ENCODE assay signal across 7 cellular contexts in genomic region chr21:33266784-33267135, GRCh38. TPM values are rescaled to one million over a fixed set of nuclear protein-coding genes. Genes with fewer than 3 reads are reported as not detected.
A peak's percentile ranks its signal among the peaks of the same experiment; 100 is the strongest.
DNase-seq lines count a peak whose midpoint lies in the region; ATAC-seq, FAIRE-seq and TF ChIP-seq lines count a peak whose summit lies in the region.

No MANE protein-coding gene starts in this region.

- H2BK120ac ChIP-seq in H1 (replicated peaks; ENCODE audit: low read depth, low read length) = no peak overlapping the region

- DNase-seq in H54 (ENCODE audit: insufficient read length, low spot score) = peak; percentile 33
- DNase-seq in T-helper 17 cell = peak in 1 of 3 donors; percentile 19
- DNase-seq in H1 (ENCODE audit: low read depth in 1 of 2, low spot score in 2 of 2) = no peak
- no peak for DNase-seq in NCI-H82 (lab: John Stamatoyannopoulos, UW)
- DNase-seq in NCI-H446 (lab: John Stamatoyannopoulos, UW) = no peak

- H3K4me1 Mint-ChIP-seq in T-helper 17 cell (peaks cover 39% of the 10 kb centered on the region), nephron (peaks cover 35% of the 10 kb centered on the region)

- no peaks in the 10 kb centered on the region for H3K79me2 ChIP-seq in H1 (ENCODE audit: control insufficient read depth in 1 of 2, insufficient read depth in 2 of 2, low read length in 2 of 2)

- H2BK12ac ChIP-seq in H1 (ENCODE audit: low read depth, low read length) = no peak overlapping the region

- TF ChIP-seq CTCF in H1 (IDR thresholded peaks at IDR 0.05; ENCODE audit: control extremely low read depth in 1 of 3, insufficient read depth in 1 of 3, low read depth in 1 of 3, low read length in 3 of 3) (no peak), nephron (IDR thresholded peaks at IDR 0.05; ENCODE audit: unreplicated experiment in 3 of 3) (no peak)

- H3K79me1 ChIP-seq in H1 (ENCODE audit: low read depth, low read length) = no peaks in the 10 kb centered on the region

- TF ChIP-seq RAD21 in H1 (IDR thresholded peaks at IDR 0.05 in 1 of 2, conservative IDR thresholded peaks at IDR 0.05 in 1 of 2; ENCODE audit: low read depth in 2 of 2, low read length in 2 of 2) = no peak

- H3K14ac ChIP-seq in H1 (ENCODE audit: insufficient read length) = no peak overlapping the region

- no peak for FAIRE-seq in H54 (lab: Jason Lieb, UNC)
- FAIRE-seq in H1 (lab: Jason Lieb, UNC) = no peak

- H3K9me3 ChIP-seq in T-helper 17 cell (ENCODE audit: control insufficient read depth, low read length, poor library complexity, severe bottlenecking) = no peaks in the 10 kb centered on the region
- no peaks in the 10 kb centered on the region for H3K9me3 ChIP-seq in H1 (ENCODE audit: insufficient read depth in 2 of 2, low read depth in 1 of 2, low read length in 1 of 2)

- H3K56ac ChIP-seq in H1 (replicated peaks; ENCODE audit: insufficient read length, low read depth, low read length) = no peak overlapping the region

- no peak overlapping the region for H2BK20ac ChIP-seq in H1 (ENCODE audit: low read length)

- 37% methylated on average over 8 of the region's 8 CpGs; no CpG with 5 or more reads in 1 of the 2 experiments for WGBS in H1 (ENCODE audit: extremely low coverage in 1 of 2, insufficient coverage in 1 of 2, insufficient read length in 1 of 2, insufficient replicate concordance in 2 of 2, low coverage in 1 of 2, low lambda C conversion rate in 2 of 2, missing lambda C conversion rate in 1 of 2), 2 experiments

- H4K20me1 ChIP-seq in H1 (replicated peaks in 1 of 2; ENCODE audit: control insufficient read depth in 1 of 2, insufficient read depth in 2 of 2, low read length in 2 of 2) = peaks cover 0 to 5% of the 10 kb centered on the region in 2 experiments

- H3K4me3 ChIP-seq in H1 (ENCODE audit: extremely low read depth in 1 of 4, insufficient read depth in 2 of 4, low read depth in 3 of 4, low read length in 4 of 4) = peak overlapping the region; percentile 49 to 67 (median 60)

- no peak overlapping the region for H4K8ac ChIP-seq in H1 (ENCODE audit: extremely low read depth, insufficient read depth, low read length)

- CTCF ChIA-PET in H1 (lab: Charles Lee; ENCODE audit: partially characterized antibody) = interaction anchor here (0.6 to 1.7 kb wide), 6 partner anchors 14 to 95 kb away, joined by 3 to 9 read pairs (median 4); no protein-coding TSS in a partner anchor

- H3K27ac ChIP-seq in H1 (ENCODE audit: low read depth, low read length) = no peak overlapping the region

- H2AK5ac ChIP-seq in H1 (ENCODE audit: low read depth, low read length) = no peak overlapping the region

- peak; percentile 20 for ATAC-seq in T-helper 17 cell
- ATAC-seq in HG02938 (IDR thresholded peaks at IDR 0.05; ENCODE audit: unreplicated experiment) = no peak

- H3K36me3 Mint-ChIP-seq in T-helper 17 cell (ENCODE audit: low read depth) = peaks cover 8% of the 10 kb centered on the region
- H3K36me3 Mint-ChIP-seq in nephron (ENCODE audit: low read depth) = peaks cover 23% of the 10 kb centered on the region

- H3K23ac ChIP-seq in H1 (ENCODE audit: insufficient read length) = no peak overlapping the region

- H3K9me3 Mint-ChIP-seq in nephron = no peaks in the 10 kb centered on the region

- H4K5ac ChIP-seq in H1 (ENCODE audit: insufficient read length, low read depth, low read length) = no peak overlapping the region

- H3K27me3 Mint-ChIP-seq in T-helper 17 cell (no peaks in the 10 kb centered on the region), nephron (ENCODE audit: low read depth) (no peaks in the 10 kb centered on the region)

- no peaks in the 10 kb centered on the region; a peak in 1 of 7 replicates for H3K27me3 ChIP-seq in H1 (replicated peaks in 1 of 4; ENCODE audit: control insufficient read depth in 3 of 4, extremely low read depth in 1 of 4, insufficient read depth in 3 of 4, low read length in 3 of 4)

- TF ChIP-seq POLR2A in H54 (IDR thresholded peaks at IDR 0.05; ENCODE audit: low read depth, low read length) (0 out of 2 replicates have a peak, but pooled peaks have one; percentile 7), H1 (IDR thresholded peaks at IDR 0.05; ENCODE audit: control extremely low read depth in 1 of 2, low read depth in 2 of 2, low read length in 2 of 2) (no peak)

- TF ChIP-seq EP300 in H1 (IDR thresholded peaks at IDR 0.05; ENCODE audit: borderline replicate concordance in 1 of 2, low read depth in 2 of 2, low read length in 2 of 2) = no peak

- peak overlapping the region in 1 of 4 experiments; percentile 4; a peak in 2 of 7 replicates for H3K9ac ChIP-seq in H1 (replicated peaks in 1 of 4; ENCODE audit: extremely low read depth in 1 of 4, low read depth in 3 of 4, low read length in 3 of 4)

- H3K27ac Mint-ChIP-seq in T-helper 17 cell (peak overlapping the region; percentile 97), nephron (peak overlapping the region; percentile 72 to 94 (median 91))

- no peak overlapping the region for H2BK15ac ChIP-seq in H1 (ENCODE audit: low read length)

- H3K4me3 Mint-ChIP-seq in T-helper 17 cell = peak overlapping the region; percentile 98
- peak overlapping the region; percentile 92 to 93 (median 93) for H3K4me3 Mint-ChIP-seq in nephron

- H3K4ac ChIP-seq in H1 (replicated peaks; ENCODE audit: insufficient read length, low read depth, low read length) = no peak overlapping the region

- no peak overlapping the region for H2AFZ ChIP-seq in H1 (ENCODE audit: low read length)

- H3K4me2 ChIP-seq in H1 (ENCODE audit: insufficient read depth in 1 of 2, low read depth in 2 of 2, low read length in 2 of 2) = peak overlapping the region; percentile 68 to 71

- H3K4me1 ChIP-seq in H1 (replicated peaks in 1 of 4; ENCODE audit: control insufficient read depth in 3 of 4, insufficient read depth in 4 of 4, low read length in 3 of 4) = peaks cover 0 to 4% (median under 1%) of the 10 kb centered on the region in 4 experiments; a peak in 3 of 7 replicates

- H3K23me2 ChIP-seq in H1 (ENCODE audit: low read depth, low read length) = peaks cover 7% of the 10 kb centered on the region; the same call in 1 of the 2 replicates

- peaks cover 0 to 7% (median 2%) of the 10 kb centered on the region in 4 experiments; a peak in 1 of 8 replicates for H3K36me3 ChIP-seq in H1 (ENCODE audit: control insufficient read depth in 2 of 4, insufficient read depth in 4 of 4, low read length in 3 of 4)

- POLR2A ChIA-PET in H1 (lab: Charles Lee; ENCODE audit: partially characterized antibody) = interaction anchor here (0.6 to 2.5 kb wide), 8 partner anchors 12 to 277 kb away, joined by 3 to 6 read pairs (median 4); partner anchors contain the start of gene IFNAR1

- no peak overlapping the region for H3K18ac ChIP-seq in H1 (ENCODE audit: extremely low read depth, low read length)

- no peak overlapping the region for H4K91ac ChIP-seq in H1 (replicated peaks; ENCODE audit: insufficient read length, low read length)

- H2BK5ac ChIP-seq in H1 (ENCODE audit: low read depth, low read length) = no peak overlapping the region

TF ChIP-seq in H1, 55 proteins besides CTCF, POLR2A, EP300 and RAD21:
- no peak for TF ChIP-seq BACH1 (IDR thresholded peaks at IDR 0.05; ENCODE audit: low read length)
- TF ChIP-seq MAFK (IDR thresholded peaks at IDR 0.05; ENCODE audit: low read depth, low read length) = no peak
- TF ChIP-seq POU5F1 (IDR thresholded peaks at IDR 0.05; ENCODE audit: low read depth, low read length) = no peak
- no peak for TF ChIP-seq CHD1 (IDR thresholded peaks at IDR 0.05; ENCODE audit: low read depth, low read length)

RNA-seq across cellular contexts. Expression of gene IL10RB, which starts 0.6 kb away (rescaled TPM):
- total RNA-seq in T-helper 17 cell = 10 to 100 TPM; 17.0 to 18.9 TPM
- total RNA-seq in H1 (2021; fragmentation: NEBNext Ultra II Directional; extraction: Animal tissue kit (Norgen Biotek cat#: 25700)) = 2.5 and 3.2 TPM in 2 replicates
- polyA plus RNA-seq in H1 (2011; rRNA removed) = 2.7 and 2.9 TPM in 2 replicates
- polyA plus RNA-seq in H1 (2011; cell fraction: cytosol; rRNA removed) = 4.7 TPM
- 2.4 TPM for polyA plus RNA-seq in H1 (2011; cell fraction: nucleus; rRNA removed)
- polyA plus RNA-seq in H1 (2012, experiment 1 of 2) = 2.2 to 3.1 TPM (median 2.6 TPM) in 4 replicates
- 1.8 TPM for polyA plus RNA-seq in H1 (2012, experiment 2 of 2)
- polyA plus RNA-seq in H1 (2013, experiment 1 of 2) = 4.1 TPM
- polyA plus RNA-seq in H1 (2013, experiment 2 of 2) = 4.9 TPM
- 4.1 and 4.5 TPM in 2 replicates for polyA minus RNA-seq in H1 (2011; rRNA and poly(A)+ RNA removed)
- polyA minus RNA-seq in H1 (2011; cell fraction: cytosol; rRNA and poly(A)+ RNA removed) = 4.0 TPM
- polyA minus RNA-seq in H1 (2011; cell fraction: nucleus; rRNA and poly(A)+ RNA removed) = 3.9 TPM

RNA-seq across cellular contexts. Expression of gene IFNAR2, which starts 37.0 kb away (rescaled TPM):
- total RNA-seq in T-helper 17 cell = 10 to 100 TPM; 40.5 to 48.1 TPM
- total RNA-seq in H1 (2021; fragmentation: NEBNext Ultra II Directional; extraction: Animal tissue kit (Norgen Biotek cat#: 25700)) = 13.9 and 16.1 TPM in 2 replicates
- 8.6 and 12.2 TPM in 2 replicates for polyA plus RNA-seq in H1 (2011; rRNA removed)
- 14.1 TPM for polyA plus RNA-seq in H1 (2011; cell fraction: cytosol; rRNA removed)
- polyA plus RNA-seq in H1 (2011; cell fraction: nucleus; rRNA removed) = 6.2 TPM
- polyA plus RNA-seq in H1 (2012, experiment 1 of 2) = 10.8 to 14.6 TPM (median 13.2 TPM) in 4 replicates
- polyA plus RNA-seq in H1 (2012, experiment 2 of 2) = 8.6 TPM
- polyA plus RNA-seq in H1 (2013, experiment 1 of 2) = 15.5 TPM
- 16.9 TPM for polyA plus RNA-seq in H1 (2013, experiment 2 of 2)
- 17.5 and 23.9 TPM in 2 replicates for polyA minus RNA-seq in H1 (2011; rRNA and poly(A)+ RNA removed)
- polyA minus RNA-seq in H1 (2011; cell fraction: cytosol; rRNA and poly(A)+ RNA removed) = 7.1 TPM
- 13.3 TPM for polyA minus RNA-seq in H1 (2011; cell fraction: nucleus; rRNA and poly(A)+ RNA removed)

RNA-seq across cellular contexts. Expression of gene IFNAR1, which starts 58.0 kb away (rescaled TPM):
- total RNA-seq in T-helper 17 cell = 10 to 100 TPM; 16.6 to 27.6 TPM
- 13.4 and 17.1 TPM in 2 replicates for total RNA-seq in H1 (2021; fragmentation: NEBNext Ultra II Directional; extraction: Animal tissue kit (Norgen Biotek cat#: 25700))
- polyA plus RNA-seq in H1 (2011; rRNA removed) = 3.1 and 3.4 TPM in 2 replicates
- polyA plus RNA-seq in H1 (2011; cell fraction: cytosol; rRNA removed) = 4.4 TPM
- 1.7 TPM for polyA plus RNA-seq in H1 (2011; cell fraction: nucleus; rRNA removed)
- 6.9 to 14.0 TPM (median 10.4 TPM) in 4 replicates for polyA plus RNA-seq in H1 (2012, experiment 1 of 2)
- 0.98 TPM for polyA plus RNA-seq in H1 (2012, experiment 2 of 2)
- 10.5 TPM for polyA plus RNA-seq in H1 (2013, experiment 1 of 2)
- 13.5 TPM for polyA plus RNA-seq in H1 (2013, experiment 2 of 2)
- polyA minus RNA-seq in H1 (2011; rRNA and poly(A)+ RNA removed) = 5.3 and 6.1 TPM in 2 replicates
- 3.2 TPM for polyA minus RNA-seq in H1 (2011; cell fraction: cytosol; rRNA and poly(A)+ RNA removed)
- polyA minus RNA-seq in H1 (2011; cell fraction: nucleus; rRNA and poly(A)+ RNA removed) = 8.5 TPM
